In genomic region chr2:240851078-240851861, GRCh38 we compare ENCODE assay signal across 7 cellular contexts. TPM values are rescaled to one million over a fixed set of nuclear protein-coding genes. Genes with fewer than 3 reads are reported as not detected.
A peak's percentile ranks its signal among the peaks of the same experiment; 100 is the strongest.
DNase-seq lines count a peak whose midpoint lies in the region; TF ChIP-seq lines count a peak whose summit lies in the region.

No MANE protein-coding gene starts in this region.

- H4K8ac ChIP-seq in trophoblast cell (ENCODE audit: low read depth, low read length) = no peak overlapping the region

- H2AFZ ChIP-seq in trophoblast cell (ENCODE audit: insufficient read depth, low read length, poor library complexity) = no peak overlapping the region

- no peak overlapping the region for H2BK12ac ChIP-seq in trophoblast cell (ENCODE audit: low read length)

- DNase-seq in GM13976 (ENCODE audit: low spot score) = peak; percentile 92
- peak; percentile 84 for DNase-seq in NB4 (ENCODE audit: low read depth)
- DNase-seq in SKM-1 (lab: John Stamatoyannopoulos, UW; ENCODE audit: unreplicated experiment) = peak; percentile 18
- peak; percentile 82 for DNase-seq in activated naive CD4-positive, alpha-beta T cell treated with anti-CD3 and anti-CD28 coated beads, Interleukin-2, amount 50 U/mL, for 16 hours
- peak; percentile 94 for DNase-seq in glutamatergic neuron
- DNase-seq in trophoblast cell = peak; percentile 71 to 90
- peak; percentile 90 for DNase-seq in type B pancreatic cell (ENCODE audit: extremely low spot score, unreplicated experiment)

- H3K9me3 Mint-ChIP-seq in glutamatergic neuron (ENCODE audit: unreplicated experiment) (peaks cover 13% of the 10 kb centered on the region), type B pancreatic cell (peaks cover 6% of the 10 kb centered on the region)

- TF ChIP-seq POLR2A in NB4 (IDR thresholded peaks at IDR 0.05; ENCODE audit: extremely low read depth, insufficient read length) = no peak

- H3K79me2 ChIP-seq in trophoblast cell (ENCODE audit: control insufficient read depth, insufficient read depth, low read length, poor library complexity) = no peaks in the 10 kb centered on the region

- TF ChIP-seq CTCF in GM13976 (IDR thresholded peaks at IDR 0.05; ENCODE audit: borderline replicate concordance, control extremely low read depth, extremely low read depth, insufficient read depth, missing control alignments) (peak; percentile 92), NB4 (IDR thresholded peaks at IDR 0.05; ENCODE audit: low read depth, low read length) (peak; percentile 95), glutamatergic neuron (IDR thresholded peaks at IDR 0.05; ENCODE audit: partially characterized antibody, unreplicated experiment) (peak; percentile 98), type B pancreatic cell (conservative IDR thresholded peaks at IDR 0.05) (peak; percentile 99)

- in situ Hi-C loops in GM13976 (cut with MboI; ENCODE audit: low sequenced_read_pairs, unreplicated experiment) = no loop called here

- no peak overlapping the region for H3K27ac Mint-ChIP-seq in glutamatergic neuron (ENCODE audit: unreplicated experiment)
- H3K27ac Mint-ChIP-seq in type B pancreatic cell = no peak overlapping the region

- H2AK5ac ChIP-seq in trophoblast cell (ENCODE audit: low read length) = no peak overlapping the region

- H3K27ac ChIP-seq in trophoblast cell (ENCODE audit: low read depth, low read length) = no peak overlapping the region

- H4K12ac ChIP-seq in trophoblast cell (ENCODE audit: low read depth, low read length) = no peak overlapping the region

- H4K91ac ChIP-seq in trophoblast cell (ENCODE audit: low read depth, low read length) = no peak overlapping the region

- WGBS in trophoblast cell (ENCODE audit: extremely low coverage, insufficient coverage, insufficient read length) = no CpG with 5 or more reads among the region's 31 CpGs

- H3K4me1 ChIP-seq in trophoblast cell (ENCODE audit: control insufficient read depth in 1 of 2, insufficient read depth in 2 of 2, low read length in 2 of 2) = no peaks in the 10 kb centered on the region

- no peak overlapping the region for H3K4me3 ChIP-seq in NB4 (ENCODE audit: low read depth, low read length)
- no peak overlapping the region for H3K4me3 ChIP-seq in trophoblast cell (ENCODE audit: low read depth, low read length)

- no peak overlapping the region for H3K4me2 ChIP-seq in trophoblast cell (ENCODE audit: low read length)

- H3K9me3 ChIP-seq in trophoblast cell (ENCODE audit: insufficient read depth, low read depth, low read length) = peaks cover 13% of the 10 kb centered on the region

- no peak overlapping the region for H3K4ac ChIP-seq in trophoblast cell (ENCODE audit: low read depth, low read length)

- H3K14ac ChIP-seq in trophoblast cell (ENCODE audit: low read length) = no peak overlapping the region

- H3K4me3 Mint-ChIP-seq in glutamatergic neuron (ENCODE audit: unreplicated experiment) = no peak overlapping the region
- no peak overlapping the region for H3K4me3 Mint-ChIP-seq in type B pancreatic cell

- no peaks in the 10 kb centered on the region for H3K36me3 ChIP-seq in trophoblast cell (ENCODE audit: control insufficient read depth in 1 of 2, insufficient read depth in 2 of 2, low read length in 2 of 2)

- H3K36me3 Mint-ChIP-seq in glutamatergic neuron (ENCODE audit: unreplicated experiment) (peaks cover 17% of the 10 kb centered on the region), type B pancreatic cell (peaks cover 4% of the 10 kb centered on the region)

- no peak overlapping the region for H2BK5ac ChIP-seq in trophoblast cell (ENCODE audit: low read depth, low read length, poor library complexity)

- H3K79me1 ChIP-seq in trophoblast cell (ENCODE audit: low read length) = no peaks in the 10 kb centered on the region

- H3K4me1 Mint-ChIP-seq in glutamatergic neuron (ENCODE audit: low read depth, unreplicated experiment) (no peaks in the 10 kb centered on the region), type B pancreatic cell (ENCODE audit: unreplicated experiment) (peaks cover 5% of the 10 kb centered on the region)

- H3K27me3 ChIP-seq in trophoblast cell (ENCODE audit: insufficient read depth, low read length) = no peaks in the 10 kb centered on the region

- H3K27me3 Mint-ChIP-seq in glutamatergic neuron (ENCODE audit: unreplicated experiment) (peaks cover 10% of the 10 kb centered on the region), type B pancreatic cell (peaks cover 4% of the 10 kb centered on the region)

- no peak overlapping the region for H3K18ac ChIP-seq in trophoblast cell (ENCODE audit: low read length)

- H3K9ac ChIP-seq in trophoblast cell (ENCODE audit: low read length) = no peak overlapping the region

- no peak overlapping the region for H3K23ac ChIP-seq in trophoblast cell (ENCODE audit: low read length)

- H2BK120ac ChIP-seq in trophoblast cell (ENCODE audit: insufficient read depth, low read length, poor library complexity) = no peak overlapping the region

RNA-seq across cellular contexts. Expression of gene AGXT, which starts 17.4 kb away (rescaled TPM):
- total RNA-seq in glutamatergic neuron (ENCODE audit: unreplicated experiment) (not detected), type B pancreatic cell (ENCODE audit: low replicate concordance) (0.51 and 1.00 TPM in 2 replicates)
- not detected in 2 replicates for polyA plus RNA-seq in trophoblast cell (2013)

RNA-seq across cellular contexts. Expression of gene KIF1A, which starts 31.3 kb away (rescaled TPM):
- 439 TPM for total RNA-seq in glutamatergic neuron (ENCODE audit: unreplicated experiment)
- 0.68 and 1.4 TPM in 2 replicates for polyA plus RNA-seq in trophoblast cell (2013)
- 78.4 and 112 TPM in 2 replicates for total RNA-seq in type B pancreatic cell (ENCODE audit: low replicate concordance)

RNA-seq across cellular contexts. Expression of gene MAB21L4, which starts 44.7 kb away (rescaled TPM):
- total RNA-seq in glutamatergic neuron (ENCODE audit: unreplicated experiment) (not detected), type B pancreatic cell (ENCODE audit: low replicate concordance) (62.0 and 157 TPM in 2 replicates)
- polyA plus RNA-seq in trophoblast cell (2013) = 0.04 and 0.08 TPM in 2 replicates

RNA-seq across cellular contexts. Expression of gene CROCC2, which starts 54.9 kb away (rescaled TPM):
- not detected for total RNA-seq in glutamatergic neuron (ENCODE audit: unreplicated experiment)
- polyA plus RNA-seq in trophoblast cell (2013) = not detected in 2 replicates
- total RNA-seq in type B pancreatic cell (ENCODE audit: low replicate concordance) = 0.68 and 0.98 TPM in 2 replicates

Comparison
In these comparisons a context has a peak if more than half of its experiments do, and no peak if none do; other contexts are left out.
1. DNase-seq: peak in every context shown above with its lines; median percentile 94 in glutamatergic neuron; 92 in GM13976; 90 in type B pancreatic cell; 84 in NB4; 82 in activated naive CD4-positive, alpha-beta T cell treated with anti-CD3 and anti-CD28 coated beads, Interleukin-2, amount 50 U/mL, for 16 hours; 80 in trophoblast cell; 18 in SKM-1.
2. RNA of gene MAB21L4, which starts 44.7 kb away (total RNA-seq): 62.0 to 157 TPM in type B pancreatic cell; not detected in glutamatergic neuron (single experiment); every median in the first group is over 10 times any median in the second.
3. Peak in every context shown above with its lines, with median percentiles within 50 percentile points of each other: CTCF ChIP-seq.